ENCODE assay signal across 25 cellular contexts in the genomic region with DNA sequence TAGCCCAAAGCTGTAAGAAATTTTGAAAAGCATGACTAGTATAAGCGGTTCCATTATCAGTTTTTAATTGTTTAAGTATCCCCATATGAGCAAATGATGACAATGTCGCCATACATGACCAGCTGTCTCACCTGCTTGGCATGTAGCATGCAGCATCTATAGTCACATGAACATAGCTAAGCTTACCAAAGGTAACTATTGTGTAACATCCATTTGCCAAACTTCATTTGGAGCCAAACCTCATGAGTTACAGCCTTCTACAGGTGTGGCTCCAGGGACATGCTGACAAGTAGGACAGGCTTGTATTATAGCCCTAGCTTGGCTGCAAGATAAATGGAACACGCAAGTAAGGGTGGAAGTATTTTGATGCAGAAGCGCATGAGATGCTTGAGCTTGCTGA. TPM values are rescaled to one million over a fixed set of nuclear protein-coding genes. Genes with fewer than 3 reads are reported as not detected.
DNase-seq lines count a peak whose midpoint lies in the region; ATAC-seq and TF ChIP-seq lines count a peak whose summit lies in the region.
"Had no signal": no experiment of that assay in that cellular context is flagged by ENCODE, and none has a peak within 500 bp of the region (broad histone marks: within the 10 kb centered on the region; RNA-seq: fewer than 3 reads in every experiment).

No MANE protein-coding gene starts in this region.

- POLR2A ChIA-PET in IMR-90 (lab: Charles Lee; ENCODE audit: unreplicated experiment) = no interaction called here

- H3K4me1 Mint-ChIP-seq in endodermal cell = peaks cover 55% of the 10 kb centered on the region

- no CpG with 5 or more reads among the region's 4 CpGs for WGBS in IMR-90 (ENCODE audit: extremely low coverage in 2 of 2, insufficient read length in 1 of 2), 2 experiments
- 98 to 100% methylated on average over 2 to 4 of the region's 4 CpGs for WGBS in endodermal cell (ENCODE audit: insufficient coverage in 1 of 2, insufficient read length in 1 of 2), 2 experiments
- WGBS in trophoblast cell (ENCODE audit: extremely low coverage, insufficient coverage, insufficient read length) = no CpG with 5 or more reads among the region's 4 CpGs
- WGBS in body of pancreas, 2 donors = 88 to 93% methylated on average over 4 of the region's 4 CpGs

- H3K36me3 Mint-ChIP-seq in endodermal cell (ENCODE audit: low read depth) = peaks cover 73% of the 10 kb centered on the region

- H3K56ac ChIP-seq in IMR-90 (ENCODE audit: extremely low read depth, insufficient read depth, low read length) = no peak overlapping the region

- no peak for DNase-seq in IMR-90
- no peak for DNase-seq in endodermal cell
- no peak for DNase-seq in left colon
- DNase-seq in trophoblast cell = peak; percentile 79 to 95
- no peak for DNase-seq in NCI-H524 (lab: John Stamatoyannopoulos, UW)
- DNase-seq in body of pancreas = no peak
- DNase-seq in AG08395 (ENCODE audit: low spot score) = no peak
- DNase-seq: Calu3, DND-41, Kasumi-1, MV-4-11, NCI-H1105, NCI-H1436 treated with DMSO at 0.1 percent for 48 hours, NCI-H1930, NCI-H2107, NCI-H446, NCI-H526, SHP77 had no signal

- no peak overlapping the region for H3K9ac ChIP-seq in IMR-90 (ENCODE audit: low read depth, low read length)
- H3K9ac ChIP-seq in endodermal cell (ENCODE audit: extremely low read depth, low read length, poor library complexity, severe bottlenecking) = no peak overlapping the region
- H3K9ac ChIP-seq in trophoblast cell (ENCODE audit: low read length) = no peak overlapping the region

- H3K79me2 ChIP-seq in trophoblast cell (ENCODE audit: control insufficient read depth, insufficient read depth, low read length, poor library complexity) = peaks cover 3% of the 10 kb centered on the region

- H4K20me1 ChIP-seq in IMR-90 (ENCODE audit: insufficient read depth, low read length) = no peaks in the 10 kb centered on the region

- H3K4me1 ChIP-seq in IMR-90 (ENCODE audit: control insufficient read depth, insufficient read depth, low read length) (peaks cover 2% of the 10 kb centered on the region; the same call in 1 of the 2 replicates), endodermal cell (ENCODE audit: control insufficient read depth, insufficient read depth, low read length) (peaks cover 5% of the 10 kb centered on the region), trophoblast cell (ENCODE audit: control insufficient read depth in 1 of 2, insufficient read depth in 2 of 2, low read length in 2 of 2) (peaks cover 7 to 8% of the 10 kb centered on the region in 2 experiments), body of pancreas (peaks cover 38% of the 10 kb centered on the region)

- H2AFZ ChIP-seq in IMR-90 (replicated peaks; ENCODE audit: low read length, poor library complexity) (no peak overlapping the region), trophoblast cell (ENCODE audit: insufficient read depth, low read length, poor library complexity) (no peak overlapping the region)

- H2AK5ac ChIP-seq in IMR-90 (ENCODE audit: low read depth, low read length) (no peak overlapping the region), trophoblast cell (ENCODE audit: low read length) (no peak overlapping the region)

- H3K4me3 ChIP-seq in IMR-90 (ENCODE audit: insufficient read depth, low read depth, low read length) (no peak overlapping the region), endodermal cell (ENCODE audit: low read length) (peak overlapping the region; percentile 97), trophoblast cell (ENCODE audit: low read depth, low read length) (no peak overlapping the region), body of pancreas (no peak overlapping the region)

- H3K27ac Mint-ChIP-seq in endodermal cell = no peak overlapping the region

- H2BK5ac ChIP-seq in IMR-90 (ENCODE audit: low read depth, low read length, poor library complexity, severe bottlenecking) (no peak overlapping the region), trophoblast cell (ENCODE audit: low read depth, low read length, poor library complexity) (no peak overlapping the region)

- no TSS peak for BruUV-seq in IMR-90 (replicated peaks; lab: Mats Ljungman, UMichigan)

- no peak overlapping the region for H2BK15ac ChIP-seq in IMR-90 (ENCODE audit: low read depth, low read length)

- H3K27ac ChIP-seq in IMR-90 (ENCODE audit: insufficient read depth, low read length) (no peak overlapping the region), endodermal cell (ENCODE audit: low read depth, low read length) (no peak overlapping the region), trophoblast cell (ENCODE audit: low read depth, low read length) (no peak overlapping the region), body of pancreas (no peak overlapping the region)
- H3K27ac ChIP-seq: 22Rv1, HL-60, RWPE1 had no signal

- intact Hi-C loops in IMR-90 (cut with micrococcal nuclease) = no loop called here
- intact Hi-C loops in left colon (cut with DNase I, micrococcal nuclease) = no loop called here
- intact Hi-C loops in body of pancreas (cut with DNase I) = loop anchor here (5.0 kb wide), 1 partner anchor 92 kb away; no protein-coding TSS in a partner anchor

- H3K23ac ChIP-seq in IMR-90 (ENCODE audit: low read depth, low read length) (no peak overlapping the region), trophoblast cell (ENCODE audit: low read length) (no peak overlapping the region)

- no peak overlapping the region for H4K5ac ChIP-seq in IMR-90 (ENCODE audit: low read depth, low read length)

- TF ChIP-seq CTCF in IMR-90 (conservative IDR thresholded peaks at IDR 0.05; ENCODE audit: low read depth, low read length) = no peak
- no peak for TF ChIP-seq CTCF in endodermal cell (conservative IDR thresholded peaks at IDR 0.05)
- TF ChIP-seq CTCF in body of pancreas (IDR thresholded peaks at IDR 0.05) = no peak

- H3K4me3 Mint-ChIP-seq in endodermal cell = no peak overlapping the region

- H3K9me3 ChIP-seq in IMR-90 (ENCODE audit: control insufficient read depth, insufficient read depth, low read length) = no peaks in the 10 kb centered on the region
- H3K9me3 ChIP-seq in endodermal cell (ENCODE audit: control insufficient read depth, low read length) = peaks cover 44% of the 10 kb centered on the region
- H3K9me3 ChIP-seq in trophoblast cell (ENCODE audit: insufficient read depth, low read depth, low read length) = no peaks in the 10 kb centered on the region
- no peaks in the 10 kb centered on the region for H3K9me3 ChIP-seq in body of pancreas

- H2AK9ac ChIP-seq in IMR-90 (replicated peaks; ENCODE audit: low read depth, low read length, poor library complexity) = no peak overlapping the region

- H3K79me1 ChIP-seq in IMR-90 (ENCODE audit: low read depth in 1 of 2, low read length in 2 of 2) (peaks cover 0 to 3% of the 10 kb centered on the region in 2 experiments; a peak in 1 of 4 replicates), trophoblast cell (ENCODE audit: low read length) (peaks cover 6% of the 10 kb centered on the region)

- no peak overlapping the region for H3K4me2 ChIP-seq in IMR-90 (ENCODE audit: low read depth, low read length)
- H3K4me2 ChIP-seq in trophoblast cell (ENCODE audit: low read length) = no peak overlapping the region

- ATAC-seq in IMR-90 (ENCODE audit: low read depth) = no peak
- peak; percentile 81 for ATAC-seq in left colon
- no peak for ATAC-seq in GM18907 (IDR thresholded peaks at IDR 0.05; ENCODE audit: unreplicated experiment)
- ATAC-seq in body of pancreas = no peak
- ATAC-seq: Panc1 had no signal

- H3K18ac ChIP-seq in IMR-90 (ENCODE audit: low read depth, low read length) (no peak overlapping the region), trophoblast cell (ENCODE audit: low read length) (no peak overlapping the region)

- no peaks in the 10 kb centered on the region for H3K27me3 Mint-ChIP-seq in endodermal cell (ENCODE audit: insufficient read depth)

- H3K4ac ChIP-seq in IMR-90 (ENCODE audit: low read depth, low read length) (no peak overlapping the region), trophoblast cell (ENCODE audit: low read depth, low read length) (no peak overlapping the region)

- CTCF ChIA-PET in IMR-90 (lab: Yijun Ruan, JAX) = no interaction called here

- H4K12ac ChIP-seq in trophoblast cell (ENCODE audit: low read depth, low read length) = no peak overlapping the region

- H3K27me3 ChIP-seq in IMR-90 (ENCODE audit: control insufficient read depth, insufficient read depth, low read length) = no peaks in the 10 kb centered on the region
- no peaks in the 10 kb centered on the region for H3K27me3 ChIP-seq in endodermal cell (ENCODE audit: control insufficient read depth, insufficient read depth, low read length, poor library complexity, severe bottlenecking)
- H3K27me3 ChIP-seq in trophoblast cell (ENCODE audit: insufficient read depth, low read length) = no peaks in the 10 kb centered on the region
- no peaks in the 10 kb centered on the region for H3K27me3 ChIP-seq in body of pancreas

- H4K91ac ChIP-seq in IMR-90 (ENCODE audit: insufficient read depth, low read depth, low read length) (no peak overlapping the region), trophoblast cell (ENCODE audit: low read depth, low read length) (no peak overlapping the region)

- H2BK20ac ChIP-seq in IMR-90 (ENCODE audit: low read depth, low read length) = no peak overlapping the region

- no peak overlapping the region for H4K8ac ChIP-seq in IMR-90 (ENCODE audit: low read depth in 2 of 2, low read length in 2 of 2)
- H4K8ac ChIP-seq in trophoblast cell (ENCODE audit: low read depth, low read length) = peak overlapping the region; percentile 10

- no peak overlapping the region for H2BK12ac ChIP-seq in trophoblast cell (ENCODE audit: low read length)

- no peak for TF ChIP-seq RAD21 in IMR-90 (IDR thresholded peaks at IDR 0.05; ENCODE audit: low read length)

- peaks cover 24% of the 10 kb centered on the region for H3K9me3 Mint-ChIP-seq in endodermal cell

- peaks cover 3% of the 10 kb centered on the region; the same call in 1 of the 2 replicates for H3K9me1 ChIP-seq in IMR-90 (ENCODE audit: insufficient read depth, low read length)

- H3K36me3 ChIP-seq in IMR-90 (ENCODE audit: control insufficient read depth, insufficient read depth, low read length) (no peaks in the 10 kb centered on the region), endodermal cell (ENCODE audit: control insufficient read depth, insufficient read depth, low read length) (peaks cover 71% of the 10 kb centered on the region), trophoblast cell (ENCODE audit: control insufficient read depth in 1 of 2, insufficient read depth in 2 of 2, low read length in 2 of 2) (peaks cover 9 to 13% of the 10 kb centered on the region in 2 experiments), body of pancreas (replicated peaks in 1 of 2; ENCODE audit: insufficient read depth in 1 of 2, low read depth in 2 of 2) (no peaks in the 10 kb centered on the region)

- no peak overlapping the region for H3K14ac ChIP-seq in IMR-90 (replicated peaks; ENCODE audit: low read depth, low read length)
- no peak overlapping the region for H3K14ac ChIP-seq in trophoblast cell (ENCODE audit: low read length)

- in situ Hi-C loops in IMR-90 (cut with MboI; ENCODE audit: low sequenced_read_pairs) = no loop called here

- TF ChIP-seq POLR2A in IMR-90 (IDR thresholded peaks at IDR 0.05; ENCODE audit: low read depth, low read length) = no peak
- no peak for TF ChIP-seq POLR2A in body of pancreas (IDR thresholded peaks at IDR 0.05)

- H2BK120ac ChIP-seq in IMR-90 (ENCODE audit: low read depth, low read length) = no peak overlapping the region
- H2BK120ac ChIP-seq in trophoblast cell (ENCODE audit: insufficient read depth, low read length, poor library complexity) = no peak overlapping the region

- dilution Hi-C loops in IMR-90 (cut with HindIII; ENCODE audit: low sequenced_read_pairs, unreplicated experiment) = no loop called here

RNA-seq across cellular contexts. Expression of a gene that starts 30.4 kb away (rescaled TPM):
- total RNA-seq in IMR-90 (2012; rRNA removed) = not detected in 2 replicates
- polyA plus RNA-seq in IMR-90 (2012; rRNA removed) = 0.14 and 0.19 TPM in 2 replicates
- polyA plus RNA-seq in IMR-90 (2012; cell fraction: cytosol; rRNA removed) = 0.03 TPM in 1 of 2 replicates, not detected in the other
- 0.09 and 1.0 TPM in 2 replicates for polyA plus RNA-seq in IMR-90 (2012; cell fraction: nucleus; rRNA removed; ENCODE audit: low replicate concordance)
- total RNA-seq in endodermal cell = not detected
- polyA plus RNA-seq in endodermal cell (2013, experiment 1 of 2) = not detected
- polyA plus RNA-seq in endodermal cell (2013, experiment 2 of 2) = not detected
- not detected for total RNA-seq in left colon
- not detected in 2 replicates for polyA plus RNA-seq in trophoblast cell (2013)
- not detected for total RNA-seq in body of pancreas
- total RNA-seq: Calu3, M059J, SK-MEL-5 had no signal

RNA-seq across cellular contexts. Expression of a gene that starts 40.8 kb away (rescaled TPM):
- under 0.01 TPM in 1 of 2 replicates, not detected in the other for total RNA-seq in IMR-90 (2012; rRNA removed)
- polyA plus RNA-seq in IMR-90 (2012; rRNA removed) = 0.03 and 0.13 TPM in 2 replicates
- not detected in 2 replicates for polyA plus RNA-seq in IMR-90 (2012; cell fraction: cytosol; rRNA removed)
- 0.12 and 1.1 TPM in 2 replicates for polyA plus RNA-seq in IMR-90 (2012; cell fraction: nucleus; rRNA removed; ENCODE audit: low replicate concordance)
- total RNA-seq in endodermal cell = not detected
- not detected for polyA plus RNA-seq in endodermal cell (2013, experiment 1 of 2)
- polyA plus RNA-seq in endodermal cell (2013, experiment 2 of 2) = not detected
- total RNA-seq in left colon = not detected
- polyA plus RNA-seq in trophoblast cell (2013) = not detected in 2 replicates
- total RNA-seq in body of pancreas = not detected
- total RNA-seq: Calu3, M059J, SK-MEL-5 had no signal

Comparison
In these comparisons a context has a peak if more than half of its experiments do, and no peak if none do; other contexts are left out.
1. DNase-seq: peak in trophoblast cell (2 of 2); none in IMR-90 (single experiment), endodermal cell (single experiment), left colon (0 of 2), NCI-H524 (0 of 2), body of pancreas (0 of 4) and AG08395 (single experiment).